ENCODE assay signal across 12 cellular contexts in genomic region chr6:81995548-81996289, GRCh38.
DNase-seq lines count a peak whose midpoint lies in the region; ATAC-seq, FAIRE-seq and TF ChIP-seq lines count a peak whose summit lies in the region.
"Had no signal": no experiment of that assay in that cellular context is flagged by ENCODE, and none has a peak within 500 bp of the region (broad histone marks: within the 10 kb centered on the region; RNA-seq: fewer than 3 reads in every experiment).

No MANE protein-coding gene starts in this region.

- no peak overlapping the region for H3K4me3 Mint-ChIP-seq in neural progenitor cell
- H3K4me3 Mint-ChIP-seq: IgD-negative memory B cell had no signal

- no peak for FAIRE-seq in bronchial epithelial cell (lab: Jason Lieb, UNC)

- H3K27me3 ChIP-seq in bronchial epithelial cell (ENCODE audit: control insufficient read depth, insufficient read depth, low read length) (no peaks in the 10 kb centered on the region), neural progenitor cell (no peaks in the 10 kb centered on the region)

- no peaks in the 10 kb centered on the region for H3K9me3 Mint-ChIP-seq in neural progenitor cell

- H3K27ac Mint-ChIP-seq in neural progenitor cell, result no peak overlapping the region
- H3K27ac Mint-ChIP-seq: IgD-negative memory B cell had no signal

- no peak overlapping the region for H3K4me2 ChIP-seq in neural progenitor cell

- ATAC-seq in GM19035 (IDR thresholded peaks at IDR 0.05; ENCODE audit: unreplicated experiment) (no peak), HG02798 (IDR thresholded peaks at IDR 0.05; ENCODE audit: poor library complexity, unreplicated experiment) (no peak)

- no peaks in the 10 kb centered on the region for H3K36me3 Mint-ChIP-seq in neural progenitor cell
- H3K36me3 Mint-ChIP-seq: IgD-negative memory B cell had no signal

- TF ChIP-seq CTCF in bronchial epithelial cell (IDR thresholded peaks at IDR 0.05; ENCODE audit: insufficient read depth, low read length, severe bottlenecking), result no peak
- no peak for TF ChIP-seq CTCF in neural progenitor cell (IDR thresholded peaks at IDR 0.05)

- no peaks in the 10 kb centered on the region for H4K20me1 ChIP-seq in neural progenitor cell (ENCODE audit: low read depth)

- no peaks in the 10 kb centered on the region for H3K79me2 ChIP-seq in neural progenitor cell (ENCODE audit: low read depth)

- peak overlapping the region; percentile 34 for H3K27ac ChIP-seq in neural progenitor cell

- peaks cover 13% of the 10 kb centered on the region for H3K4me1 ChIP-seq in neural progenitor cell

- DNase-seq in EH (ENCODE audit: low read depth) (peak; percentile 81), NCI-H446 (lab: John Stamatoyannopoulos, UW) (peak; percentile 3 to 17), bronchial epithelial cell (ENCODE audit: low read depth) (peak; percentile 89), neural progenitor cell (ENCODE audit: low spot score) (no peak), NCI-H1930 (lab: John Stamatoyannopoulos, UW) (no peak), COLO668 (lab: John Stamatoyannopoulos, UW; ENCODE audit: unreplicated experiment) (no peak)
- DNase-seq: Calu3; NCI-H510A treated with DMSO at 0.1 percent for 48 hours; stimulated activated CD4-positive, alpha-beta T cell treated with anti-CD3 and anti-CD28 coated beads, Interleukin-4, amount 100 ng/mL, for 4 hours had no signal

- H3K9ac ChIP-seq in neural progenitor cell, result no peak overlapping the region

- peak overlapping the region; percentile 58 for H2AFZ ChIP-seq in neural progenitor cell (replicated peaks)

- H3K4me1 Mint-ChIP-seq in neural progenitor cell, result peaks cover 8% of the 10 kb centered on the region
- H3K4me1 Mint-ChIP-seq: IgD-negative memory B cell had no signal

- H3F3A ChIP-seq in neural progenitor cell (ENCODE audit: low read depth), result no peaks in the 10 kb centered on the region

- H3K36me3 ChIP-seq in bronchial epithelial cell (ENCODE audit: control insufficient read depth, insufficient read depth, low read length), result no peaks in the 10 kb centered on the region
- no peaks in the 10 kb centered on the region for H3K36me3 ChIP-seq in neural progenitor cell

- no peak overlapping the region for H3K4me3 ChIP-seq in bronchial epithelial cell (ENCODE audit: low read depth, low read length)
- no peak overlapping the region for H3K4me3 ChIP-seq in neural progenitor cell

- no peaks in the 10 kb centered on the region for H3K9me3 ChIP-seq in neural progenitor cell (ENCODE audit: low read depth)

- no peaks in the 10 kb centered on the region for H3K27me3 Mint-ChIP-seq in neural progenitor cell (ENCODE audit: insufficient read depth, low read depth)

Comparison
In these comparisons a context has a peak if more than half of its experiments do, and no peak if none do; other contexts are left out.
1. DNase-seq: peak in EH (single experiment), NCI-H446 (2 of 2) and bronchial epithelial cell (single experiment); none in neural progenitor cell (single experiment), NCI-H1930 (0 of 2) and COLO668 (single experiment).